Comparison of ENCODE assay signal across 18 cellular contexts in genomic region chr5:15948225-15948624, GRCh38.
"Had no signal": no experiment of that assay in that cellular context is flagged by ENCODE, and none has a peak within 500 bp of the region (broad histone marks: within the 10 kb centered on the region; RNA-seq: fewer than 3 reads in every experiment).

No MANE protein-coding gene starts in this region.

- H3K79me2 ChIP-seq: parathyroid adenoma had no signal

- H3K4me2 ChIP-seq: neural progenitor cell had no signal

- ATAC-seq: esophagus mucosa; left lobe of liver; stimulated activated naive B cell treated with anti-CD40 and anti-IgM and Interleukin-4, amounts not matched to agents 10 μg/mL and 1 μg/mL and 100 μg/mL, for 72 hours had no signal

- H2AFZ ChIP-seq: neural progenitor cell, parathyroid adenoma had no signal

- DNase-seq: activated B cell treated with CpG ODN at 0.5 μM for 24 hours; activated CD4-positive, alpha-beta T cell treated with anti-CD3 and anti-CD28 coated beads, Interleukin-2, amount 10 ng/mL, durations not matched to agents 24 days and 14 days; activated CD8-positive, alpha-beta memory T cell treated with anti-CD3 and anti-CD28 coated beads for 24 hours; activated naive CD4-positive, alpha-beta T cell treated with Interleukin-2 at 50 U/mL for 16 hours; heart left ventricle; islet precursor cell; mesendoderm; retina; stimulated activated naive B cell treated with anti-CD40 and anti-IgM and Interleukin-4, amounts not matched to agents 10 μg/mL and 1 μg/mL and 100 μg/mL, for 72 hours; substantia nigra; upper lobe of left lung had no signal

- H3K9ac ChIP-seq: neural progenitor cell, parathyroid adenoma had no signal

- H3K9me3 ChIP-seq: heart left ventricle, upper lobe of left lung had no signal

- H3K4me3 ChIP-seq: heart left ventricle, neural progenitor cell, SK-N-MC, skin epidermis, upper lobe of left lung had no signal

- H3K4me1 ChIP-seq: heart left ventricle, parathyroid adenoma, upper lobe of left lung had no signal

- H3K27ac ChIP-seq: heart left ventricle, neural progenitor cell, parathyroid adenoma, SK-N-MC, skin epidermis, upper lobe of left lung had no signal

- H3K27me3 ChIP-seq: heart left ventricle, neural progenitor cell, upper lobe of left lung had no signal

- FAIRE-seq: frontal cortex had no signal

- H3K36me3 ChIP-seq: neural progenitor cell, upper lobe of left lung had no signal
